In genomic region chr7:149882264-149883048, GRCh38 we compare ENCODE assay signal across 16 cellular contexts. TPM values are rescaled to one million over a fixed set of nuclear protein-coding genes. Genes with fewer than 3 reads are reported as not detected.
A peak's percentile ranks its signal among the peaks of the same experiment; 100 is the strongest.
DNase-seq lines count a peak whose midpoint lies in the region; ATAC-seq, FAIRE-seq and TF ChIP-seq lines count a peak whose summit lies in the region.
"Had no signal": no experiment of that assay in that cellular context is flagged by ENCODE, and none has a peak within 500 bp of the region (broad histone marks: within the 10 kb centered on the region; RNA-seq: fewer than 3 reads in every experiment).

No MANE protein-coding gene starts in this region.

- no peak for TF ChIP-seq CTCF in gastroesophageal sphincter (IDR thresholded peaks at IDR 0.05)
- no peak for TF ChIP-seq CTCF in pancreas (IDR thresholded peaks at IDR 0.05)

- H3K9me3 ChIP-seq in gastroesophageal sphincter (no peaks in the 10 kb centered on the region), pancreas (no peaks in the 10 kb centered on the region)
- H3K9me3 ChIP-seq: adrenal gland, MG63 had no signal

- no peak for TF ChIP-seq POLR2A in gastroesophageal sphincter (IDR thresholded peaks at IDR 0.05)

- no peak overlapping the region for H3K4me3 Mint-ChIP-seq in activated naive CD8-positive, alpha-beta T cell treated with anti-CD3 and anti-CD28 coated beads for 36 hours
- H3K4me3 Mint-ChIP-seq: activated CD8-positive, alpha-beta memory T cell treated with anti-CD3 and anti-CD28 coated beads, Interleukin-2, amount 10 ng/mL, durations not matched to agents 7 days and 5 days; nephron progenitor cell; stimulated activated memory B cell treated with anti-CD40 and anti-IgM and Interleukin-4, amounts not matched to agents 10 μg/mL and 1 μg/mL and 100 μg/mL, for 72 hours had no signal

- H3K4me1 ChIP-seq in gastroesophageal sphincter (peaks cover 0 to 54% (median 6%) of the 10 kb centered on the region in 3 donors), pancreas (peaks cover 14 to 46% (median 36%) of the 10 kb centered on the region in 3 donors)

- H3K36me3 Mint-ChIP-seq in activated naive CD8-positive, alpha-beta T cell treated with anti-CD3 and anti-CD28 coated beads for 36 hours: peaks cover 9% of the 10 kb centered on the region
- H3K36me3 Mint-ChIP-seq: stimulated activated memory B cell treated with anti-CD40 and anti-IgM and Interleukin-4, amounts not matched to agents 10 μg/mL and 1 μg/mL and 100 μg/mL, for 72 hours had no signal

- intact Hi-C loops in pancreas (cut with DNase I): no loop called here

- H3K27ac ChIP-seq in gastroesophageal sphincter (peak overlapping the region in 3 of 4 donors; percentile 34 to 53 (median 39)), pancreas (peak overlapping the region; percentile 48 to 82 (median 75))
- H3K27ac ChIP-seq: HL-60, PC-9 had no signal

- WGBS in gastroesophageal sphincter (ENCODE audit: low coverage in 1 of 2), 2 donors: 9 to 80% methylated on average over 1 to 4 of the region's 11 CpGs
- 61 to 66% methylated on average over 11 of the region's 11 CpGs for WGBS in pancreas, 2 donors

- H3K36me3 ChIP-seq in gastroesophageal sphincter: peaks cover 0 to 13% of the 10 kb centered on the region in 2 donors
- no peaks in the 10 kb centered on the region for H3K36me3 ChIP-seq in pancreas
- H3K36me3 ChIP-seq: adrenal gland, MG63 had no signal

- FAIRE-seq in pancreas (lab: Jason Lieb, UNC): no peak

- no peaks in the 10 kb centered on the region for H3K9me3 Mint-ChIP-seq in activated naive CD8-positive, alpha-beta T cell treated with anti-CD3 and anti-CD28 coated beads for 36 hours
- H3K9me3 Mint-ChIP-seq: nephron progenitor cell; stimulated activated memory B cell treated with anti-CD40 and anti-IgM and Interleukin-4, amounts not matched to agents 10 μg/mL and 1 μg/mL and 100 μg/mL, for 72 hours had no signal

- TF ChIP-seq EP300 in gastroesophageal sphincter (IDR thresholded peaks at IDR 0.05): no peak

- H3K27me3 ChIP-seq in gastroesophageal sphincter (no peaks in the 10 kb centered on the region), pancreas (no peaks in the 10 kb centered on the region)
- H3K27me3 ChIP-seq: adrenal gland, MG63 had no signal

- no peaks in the 10 kb centered on the region for H3K27me3 Mint-ChIP-seq in activated naive CD8-positive, alpha-beta T cell treated with anti-CD3 and anti-CD28 coated beads for 36 hours
- H3K27me3 Mint-ChIP-seq: activated CD8-positive, alpha-beta memory T cell treated with anti-CD3 and anti-CD28 coated beads, Interleukin-2, amount 10 ng/mL, durations not matched to agents 7 days and 5 days; stimulated activated memory B cell treated with anti-CD40 and anti-IgM and Interleukin-4, amounts not matched to agents 10 μg/mL and 1 μg/mL and 100 μg/mL, for 72 hours had no signal

- H3K4me1 Mint-ChIP-seq in activated naive CD8-positive, alpha-beta T cell treated with anti-CD3 and anti-CD28 coated beads for 36 hours: peaks cover 16% of the 10 kb centered on the region

- H3K27ac Mint-ChIP-seq in activated naive CD8-positive, alpha-beta T cell treated with anti-CD3 and anti-CD28 coated beads for 36 hours: peak overlapping the region; percentile 22
- H3K27ac Mint-ChIP-seq: nephron progenitor cell; stimulated activated memory B cell treated with anti-CD40 and anti-IgM and Interleukin-4, amounts not matched to agents 10 μg/mL and 1 μg/mL and 100 μg/mL, for 72 hours had no signal

- no peak overlapping the region for H3K4me3 ChIP-seq in gastroesophageal sphincter
- no peak overlapping the region for H3K4me3 ChIP-seq in pancreas
- H3K4me3 ChIP-seq: adrenal gland, MG63, PC-9 had no signal

- no peak for ATAC-seq in gastroesophageal sphincter
- peak; percentile 1 to 38 (median 16) for ATAC-seq in pancreas
- ATAC-seq in HG03439 (IDR thresholded peaks at IDR 0.05; ENCODE audit: unreplicated experiment): no peak

- DNase-seq in G401 (ENCODE audit: low spot score) (peak; percentile 68), pancreas (peak in 3 of 6 donors; percentile 16 to 39 (median 31)), dermis blood vessel endothelial cell (no peak), middle frontal gyrus (ENCODE audit: extremely low spot score, low spot score) (no peak)
- no peak for DNase-seq in activated naive CD8-positive, alpha-beta T cell treated with anti-CD3 and anti-CD28 coated beads for 36 hours
- no peak for DNase-seq in central memory CD4-positive, alpha-beta T cell
- DNase-seq: T1000 had no signal

- in situ Hi-C loops in G401 (cut with HindIII; ENCODE audit: low sequenced_read_pairs): no loop called here

RNA-seq across cellular contexts. Expression of gene ATP6V0E2, which starts 8.7 kb away (rescaled TPM):
- total RNA-seq in G401 (2014; rRNA removed; shearing (Covaris generic)): 35.1 and 73.1 TPM in 2 replicates
- 10 to 100 TPM; 59.2 to 64.0 TPM for total RNA-seq in activated naive CD8-positive, alpha-beta T cell treated with anti-CD3 and anti-CD28 coated beads for 36 hours
- 10 to 100 TPM; 20.1 to 35.6 (median 30.7) TPM for total RNA-seq in gastroesophageal sphincter
- 10 to 100 TPM in 4 of 6 donors, 1 to 10 TPM in 2; 6.8 to 16.9 (median 13.9) TPM for total RNA-seq in pancreas
- polyA plus RNA-seq in pancreas: 10 to 100 TPM; 27.3 to 66.3 TPM
- total RNA-seq in dermis blood vessel endothelial cell: 12.1 and 31.3 TPM in 2 replicates

RNA-seq across cellular contexts. Expression of gene ZNF862, which starts 44.3 kb away (rescaled TPM):
- 1.8 and 2.2 TPM in 2 replicates for total RNA-seq in G401 (2014; rRNA removed; shearing (Covaris generic))
- 1 to 10 TPM; 5.9 to 7.0 TPM for total RNA-seq in activated naive CD8-positive, alpha-beta T cell treated with anti-CD3 and anti-CD28 coated beads for 36 hours
- total RNA-seq in gastroesophageal sphincter (10 to 100 TPM in 3 of 4 donors, 1 to 10 TPM in 1; 6.6 to 40.3 (median 18.6) TPM), pancreas (10 to 100 TPM in 4 of 6 donors, 1 to 10 TPM in 2; 8.3 to 17.6 (median 13.8) TPM), dermis blood vessel endothelial cell (10.0 and 12.1 TPM in 2 replicates)
- 10 to 100 TPM; 16.0 to 20.1 TPM for polyA plus RNA-seq in pancreas

Comparison
In these comparisons a context has a peak if more than half of its experiments do, and no peak if none do; other contexts are left out.
1. ATAC-seq: peak in pancreas (4 of 4); none in gastroesophageal sphincter (single experiment) and HG03439 (single experiment).